8 cellular contexts compared by ENCODE assay signal in the genomic region with DNA sequence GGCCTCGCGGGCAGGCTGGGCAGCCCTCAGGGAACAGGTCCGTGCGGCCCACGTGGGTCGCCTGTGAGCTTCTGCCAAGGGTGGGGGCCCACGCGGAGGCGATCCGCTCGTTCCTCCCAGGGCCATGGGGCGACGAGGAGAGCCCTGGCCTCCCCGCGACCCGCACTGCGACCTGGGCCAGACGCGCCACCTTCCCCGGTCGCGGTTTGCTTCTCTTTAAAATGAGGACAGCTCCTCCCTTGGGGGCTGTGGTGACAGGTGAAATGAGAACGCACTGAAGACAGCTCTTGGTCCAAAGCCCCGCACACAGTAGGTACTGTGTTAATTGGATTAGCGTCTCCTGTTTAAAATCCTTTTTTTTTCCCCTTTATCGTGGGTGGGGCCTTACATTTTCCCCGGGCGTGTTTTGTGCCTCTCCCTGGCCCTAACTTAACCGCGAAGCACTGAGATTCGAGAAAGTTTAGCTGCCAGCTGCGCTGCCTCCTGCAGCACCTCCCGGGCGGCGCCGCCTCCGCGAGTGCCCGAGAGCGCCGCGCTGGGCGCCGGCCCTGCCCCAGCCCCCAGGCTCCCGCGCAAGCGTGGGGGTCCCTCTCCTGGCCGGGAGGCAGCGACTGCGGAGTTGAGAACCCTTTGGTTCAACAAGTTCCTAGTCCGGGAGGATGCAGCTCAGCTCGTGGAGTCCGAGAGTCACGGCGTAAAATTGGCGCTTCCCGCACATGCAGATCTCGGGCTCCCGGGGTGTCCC. TPM values are rescaled to one million over a fixed set of nuclear protein-coding genes. Genes with fewer than 3 reads are reported as not detected.
DNase-seq lines count a peak whose midpoint lies in the region; ATAC-seq and TF ChIP-seq lines count a peak whose summit lies in the region.

No MANE protein-coding gene starts in this region.

- no peak overlapping the region for H2AFZ ChIP-seq in neural cell (ENCODE audit: low read depth, low read length)

- peak overlapping the region; percentile 45 for H3K4me2 ChIP-seq in neural cell (ENCODE audit: low read length)

- no peaks in the 10 kb centered on the region for H3F3A ChIP-seq in neural cell (ENCODE audit: insufficient read depth, low read length, poor library complexity, severe bottlenecking)

- peak; percentile 47 for TF ChIP-seq RAD21 in neural cell (conservative IDR thresholded peaks at IDR 0.05)

- H3K9me2 ChIP-seq in neural cell (ENCODE audit: insufficient read depth, low read length) = no peaks in the 10 kb centered on the region

- no peaks in the 10 kb centered on the region for H3K9me3 ChIP-seq in neural cell (ENCODE audit: low read length)
- no peaks in the 10 kb centered on the region for H3K9me3 ChIP-seq in aorta (ENCODE audit: control insufficient read depth, low read length)

- H3K27ac ChIP-seq in neural cell (ENCODE audit: low read length) = no peak overlapping the region
- H3K27ac ChIP-seq in aorta (ENCODE audit: low read depth in 1 of 2, low read length in 2 of 2) = no peak overlapping the region

- H3K4me3 ChIP-seq in fibroblast of villous mesenchyme (ENCODE audit: low read depth, low read length) = peak overlapping the region; percentile 78
- H3K4me3 ChIP-seq in neural cell (ENCODE audit: low read length) = peak overlapping the region; percentile 89
- peak overlapping the region in 1 of 2 donors; percentile 66 for H3K4me3 ChIP-seq in aorta (ENCODE audit: low read length in 2 of 2)

- no peaks in the 10 kb centered on the region for H4K20me1 ChIP-seq in neural cell (ENCODE audit: insufficient read depth)

- peaks cover 31% of the 10 kb centered on the region for H3K27me3 ChIP-seq in neural cell (ENCODE audit: insufficient read depth, low read depth, low read length)
- H3K27me3 ChIP-seq in aorta (ENCODE audit: control insufficient read depth in 1 of 2, insufficient read depth in 2 of 2, low read length in 1 of 2) = no peaks in the 10 kb centered on the region

- H3K36me3 ChIP-seq in neural cell (ENCODE audit: insufficient read depth, low read length) (no peaks in the 10 kb centered on the region), aorta (ENCODE audit: control insufficient read depth in 1 of 2, insufficient read depth in 2 of 2, low read length in 1 of 2) (no peaks in the 10 kb centered on the region)

- TF ChIP-seq CTCF in fibroblast of villous mesenchyme (IDR thresholded peaks at IDR 0.05; ENCODE audit: insufficient read depth, low read depth, low read length) (peak; percentile 21), neural cell (IDR thresholded peaks at IDR 0.05; ENCODE audit: poor library complexity, severe bottlenecking) (peak; percentile 51)

- intact Hi-C loops in aorta (cut with DNase I) = loop anchor here (2.0 to 5.0 kb wide), 4 partner anchors 101 to 182 kb away; a partner anchor contains a TSS

- no peaks in the 10 kb centered on the region for H3K79me2 ChIP-seq in neural cell (replicated peaks; ENCODE audit: insufficient read depth, low read length)

- DNase-seq in CD1c-positive myeloid dendritic cell (ENCODE audit: extremely low spot score) (peak; percentile 76), NCI-H69 (lab: John Stamatoyannopoulos, UW) (peak; percentile 56), fibroblast of villous mesenchyme (ENCODE audit: low read depth) (peak; percentile 71), aorta (peak; percentile 68 to 86), DMS114 treated with DMSO at 0.1 percent for 48 hours (lab: John Stamatoyannopoulos, UW; ENCODE audit: unreplicated experiment) (no peak)
- peak; percentile 21 for DNase-seq in activated T-helper 9 cell treated with anti-CD3 and anti-CD28 coated beads, Interleukin-2, amount 50 U/mL, for 16 hours (ENCODE audit: low read depth)

- 1 to 2% methylated on average over 56 to 59 of the region's 59 CpGs for WGBS in aorta, 2 donors

- peak overlapping the region; percentile 67 for H3K9ac ChIP-seq in neural cell (ENCODE audit: low read length)

- TF ChIP-seq EP300 in neural cell (conservative IDR thresholded peaks at IDR 0.05; ENCODE audit: poor library complexity, severe bottlenecking) = no peak

- peak; percentile 15 for ATAC-seq in GM21717 (IDR thresholded peaks at IDR 0.05; ENCODE audit: unreplicated experiment)
- ATAC-seq in aorta (ENCODE audit: low FRiP score) = peak; percentile 30

- H3K4me1 ChIP-seq in aorta (ENCODE audit: control insufficient read depth in 1 of 2, insufficient read depth in 2 of 2, low read length in 2 of 2) = no peaks in the 10 kb centered on the region

TF ChIP-seq in neural cell, 6 proteins besides CTCF, POLR2A, EP300 and RAD21:
- TF ChIP-seq SMC3 (conservative IDR thresholded peaks at IDR 0.05; ENCODE audit: poor library complexity) = peak; percentile 44
- no peak for TF ChIP-seq EZH2 (IDR thresholded peaks at IDR 0.05; ENCODE audit: borderline replicate concordance, insufficient read depth, low read length, poor library complexity, severe bottlenecking)

RNA-seq across cellular contexts. Expression of a gene that starts 1.1 kb away (rescaled TPM):
- total RNA-seq in fibroblast of villous mesenchyme = 51.5 and 60.0 TPM in 2 replicates
- 63.4 and 67.2 TPM in 2 replicates for polyA plus RNA-seq in neural cell
- 35.8 and 37.0 TPM in 2 replicates for polyA minus RNA-seq in neural cell
- total RNA-seq in aorta = 10 to 100 TPM; 21.4 to 28.1 TPM
- 10 to 100 TPM; 22.4 to 39.9 TPM for polyA plus RNA-seq in aorta
